Comparison of ENCODE assay signal across 24 cellular contexts in the genomic region with DNA sequence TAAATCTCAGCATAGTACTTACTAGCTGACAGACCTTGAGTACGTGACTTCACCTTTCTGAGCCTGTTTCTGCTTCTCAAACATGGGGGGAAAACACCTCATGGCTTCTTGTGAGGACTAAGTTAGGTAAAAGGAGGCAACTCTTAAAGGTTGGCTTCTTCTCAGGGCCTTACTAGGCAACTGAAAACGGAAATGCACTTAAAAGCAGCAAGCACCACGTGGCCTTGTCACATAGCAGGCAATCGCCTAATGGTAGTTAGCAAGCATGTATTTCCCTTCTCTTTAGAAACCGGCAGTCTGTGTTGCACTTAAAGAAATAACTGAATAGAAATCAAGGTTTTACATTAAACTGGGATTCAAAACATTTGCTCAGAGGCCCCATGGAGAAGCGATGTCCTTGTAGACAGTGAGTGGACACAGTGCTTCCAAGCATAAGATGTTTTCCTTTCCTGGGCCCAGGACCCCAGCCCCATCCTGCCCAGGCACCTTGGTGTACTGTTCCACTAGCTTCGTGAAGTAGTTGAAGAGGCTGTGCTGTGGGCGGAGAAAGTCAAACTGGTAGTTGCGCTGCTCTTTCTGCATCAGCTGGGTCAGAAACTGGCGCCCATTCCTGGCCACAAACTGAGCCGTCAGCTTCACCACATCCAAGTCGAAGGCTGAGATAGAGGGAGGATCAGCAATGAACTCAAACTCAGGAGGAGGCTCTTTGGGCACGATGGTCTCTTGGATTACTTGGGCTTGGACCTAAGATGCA. TPM values are rescaled to one million over a fixed set of nuclear protein-coding genes. Genes with fewer than 3 reads are reported as not detected.
DNase-seq lines count a peak whose midpoint lies in the region; ATAC-seq and TF ChIP-seq lines count a peak whose summit lies in the region.
"Had no signal": no experiment of that assay in that cellular context is flagged by ENCODE, and none has a peak within 500 bp of the region (broad histone marks: within the 10 kb centered on the region; RNA-seq: fewer than 3 reads in every experiment).

No MANE protein-coding gene starts in this region.

- no peak overlapping the region for H3K4me3 ChIP-seq in right lobe of liver
- H3K4me3 ChIP-seq in sigmoid colon = no peak overlapping the region
- H3K4me3 ChIP-seq: left lung, thyroid gland had no signal

- peaks cover 34% of the 10 kb centered on the region for H3K4me1 Mint-ChIP-seq in activated naive CD8-positive, alpha-beta T cell treated with anti-CD3 and anti-CD28 coated beads, Interleukin-2, amount 50 U/mL, for 24 hours
- peaks cover 22% of the 10 kb centered on the region for H3K4me1 Mint-ChIP-seq in activated naive CD8-positive, alpha-beta T cell treated with anti-CD3 and anti-CD28 coated beads for 36 hours
- peaks cover 11% of the 10 kb centered on the region for H3K4me1 Mint-ChIP-seq in T-helper 2 cell treated with Interferon-gamma antibody and Interleukin-4, amounts not matched to agents 5 μg/mL and 100 μg/mL, for 36 hours (ENCODE audit: low read depth)
- H3K4me1 Mint-ChIP-seq in activated T-helper 2 cell treated with anti-CD3 and anti-CD28 coated beads, Interferon-gamma antibody, Interleukin-2, Interleukin-4, amounts not matched to agents 10 μg/mL and 5 μg/mL and 100 μg/mL, durations not matched to agents 14 hours and 24 hours and 36 hours (ENCODE audit: low read depth) = peaks cover 32% of the 10 kb centered on the region

- H3K4me3 Mint-ChIP-seq in activated naive CD8-positive, alpha-beta T cell treated with anti-CD3 and anti-CD28 coated beads, Interleukin-2, amount 50 U/mL, for 24 hours = no peak overlapping the region
- no peak overlapping the region for H3K4me3 Mint-ChIP-seq in activated naive CD8-positive, alpha-beta T cell treated with anti-CD3 and anti-CD28 coated beads for 36 hours
- no peak overlapping the region for H3K4me3 Mint-ChIP-seq in T-helper 2 cell treated with Interferon-gamma antibody and Interleukin-4, amounts not matched to agents 5 μg/mL and 100 μg/mL, for 36 hours
- H3K4me3 Mint-ChIP-seq in activated T-helper 2 cell treated with anti-CD3 and anti-CD28 coated beads, Interferon-gamma antibody, Interleukin-2, Interleukin-4, amounts not matched to agents 10 μg/mL and 5 μg/mL and 100 μg/mL, durations not matched to agents 14 hours and 24 hours and 36 hours (ENCODE audit: low read depth) = no peak overlapping the region
- H3K4me3 Mint-ChIP-seq: CD8-positive, alpha-beta memory T cell; stimulated activated memory B cell treated with anti-CD40 and anti-IgM and Interleukin-4, amounts not matched to agents 10 μg/mL and 1 μg/mL and 100 μg/mL, for 72 hours had no signal

- H3K27me3 ChIP-seq in right lobe of liver (no peaks in the 10 kb centered on the region), sigmoid colon (no peaks in the 10 kb centered on the region)
- H3K27me3 ChIP-seq: left lung, thyroid gland had no signal

- H3K4me1 ChIP-seq in right lobe of liver (no peaks in the 10 kb centered on the region), sigmoid colon (peaks cover 0 to 17% (median 8%) of the 10 kb centered on the region in 4 donors)
- H3K4me1 ChIP-seq: thyroid gland had no signal

- no peak for TF ChIP-seq EP300 in sigmoid colon (IDR thresholded peaks at IDR 0.05)

- H3K36me3 ChIP-seq in right lobe of liver (peaks cover 19 to 99% (median 63%) of the 10 kb centered on the region in 4 donors), sigmoid colon (peaks cover 70 to 100% (median 81%) of the 10 kb centered on the region in 4 donors)

- H3K9me3 ChIP-seq in right lobe of liver (no peaks in the 10 kb centered on the region), sigmoid colon (no peaks in the 10 kb centered on the region)
- H3K9me3 ChIP-seq: left lung, thyroid gland had no signal

- ATAC-seq in activated naive CD8-positive, alpha-beta T cell treated with anti-CD3 and anti-CD28 coated beads, Interleukin-2, amount 50 U/mL, for 24 hours = peak; percentile 24
- ATAC-seq in right lobe of liver = no peak
- ATAC-seq: left lung; naive thymus-derived CD8-positive, alpha-beta T cell; Right ventricle myocardium inferior; stimulated activated memory B cell treated with anti-CD40 and anti-IgM and Interleukin-4, amounts not matched to agents 10 μg/mL and 1 μg/mL and 100 μg/mL, for 72 hours had no signal

- H3K9me3 Mint-ChIP-seq in activated naive CD8-positive, alpha-beta T cell treated with anti-CD3 and anti-CD28 coated beads, Interleukin-2, amount 50 U/mL, for 24 hours = no peaks in the 10 kb centered on the region
- H3K9me3 Mint-ChIP-seq in activated naive CD8-positive, alpha-beta T cell treated with anti-CD3 and anti-CD28 coated beads for 36 hours = no peaks in the 10 kb centered on the region
- H3K9me3 Mint-ChIP-seq in T-helper 2 cell treated with Interferon-gamma antibody and Interleukin-4, amounts not matched to agents 5 μg/mL and 100 μg/mL, for 36 hours = no peaks in the 10 kb centered on the region
- no peaks in the 10 kb centered on the region for H3K9me3 Mint-ChIP-seq in activated T-helper 2 cell treated with anti-CD3 and anti-CD28 coated beads, Interferon-gamma antibody, Interleukin-2, Interleukin-4, amounts not matched to agents 10 μg/mL and 5 μg/mL and 100 μg/mL, durations not matched to agents 14 hours and 24 hours and 36 hours
- H3K9me3 Mint-ChIP-seq: CD8-positive, alpha-beta memory T cell; naive thymus-derived CD8-positive, alpha-beta T cell; stimulated activated memory B cell treated with anti-CD40 and anti-IgM and Interleukin-4, amounts not matched to agents 10 μg/mL and 1 μg/mL and 100 μg/mL, for 72 hours had no signal

- 89% methylated on average over 5 of the region's 13 CpGs for WGBS in right lobe of liver (ENCODE audit: insufficient coverage, low coverage, low lambda C conversion rate, missing lambda C conversion rate)
- 92% methylated on average over 13 of the region's 13 CpGs for WGBS in sigmoid colon, 2 donors

- H3K27ac ChIP-seq in right lobe of liver (no peak overlapping the region), sigmoid colon (no peak overlapping the region)
- H3K27ac ChIP-seq: left lung, thyroid gland had no signal

- TF ChIP-seq POLR2A in right lobe of liver (IDR thresholded peaks at IDR 0.05) (no peak), sigmoid colon (IDR thresholded peaks at IDR 0.05) (no peak)

- H3K27me3 Mint-ChIP-seq in activated naive CD8-positive, alpha-beta T cell treated with anti-CD3 and anti-CD28 coated beads, Interleukin-2, amount 50 U/mL, for 24 hours = no peaks in the 10 kb centered on the region
- no peaks in the 10 kb centered on the region for H3K27me3 Mint-ChIP-seq in activated naive CD8-positive, alpha-beta T cell treated with anti-CD3 and anti-CD28 coated beads for 36 hours
- no peaks in the 10 kb centered on the region for H3K27me3 Mint-ChIP-seq in T-helper 2 cell treated with Interferon-gamma antibody and Interleukin-4, amounts not matched to agents 5 μg/mL and 100 μg/mL, for 36 hours (ENCODE audit: low read depth)
- H3K27me3 Mint-ChIP-seq in activated T-helper 2 cell treated with anti-CD3 and anti-CD28 coated beads, Interferon-gamma antibody, Interleukin-2, Interleukin-4, amounts not matched to agents 10 μg/mL and 5 μg/mL and 100 μg/mL, durations not matched to agents 14 hours and 24 hours and 36 hours (ENCODE audit: low read depth) = no peaks in the 10 kb centered on the region
- H3K27me3 Mint-ChIP-seq: CD8-positive, alpha-beta memory T cell; naive thymus-derived CD8-positive, alpha-beta T cell; stimulated activated memory B cell treated with anti-CD40 and anti-IgM and Interleukin-4, amounts not matched to agents 10 μg/mL and 1 μg/mL and 100 μg/mL, for 72 hours had no signal

- peak overlapping the region; percentile 71 for H3K27ac Mint-ChIP-seq in activated naive CD8-positive, alpha-beta T cell treated with anti-CD3 and anti-CD28 coated beads, Interleukin-2, amount 50 U/mL, for 24 hours
- no peak overlapping the region for H3K27ac Mint-ChIP-seq in activated naive CD8-positive, alpha-beta T cell treated with anti-CD3 and anti-CD28 coated beads for 36 hours
- H3K27ac Mint-ChIP-seq in T-helper 2 cell treated with Interferon-gamma antibody and Interleukin-4, amounts not matched to agents 5 μg/mL and 100 μg/mL, for 36 hours = peak overlapping the region; percentile 57
- H3K27ac Mint-ChIP-seq in activated T-helper 2 cell treated with anti-CD3 and anti-CD28 coated beads, Interferon-gamma antibody, Interleukin-2, Interleukin-4, amounts not matched to agents 10 μg/mL and 5 μg/mL and 100 μg/mL, durations not matched to agents 14 hours and 24 hours and 36 hours = peak overlapping the region; percentile 71
- H3K27ac Mint-ChIP-seq: stimulated activated memory B cell treated with anti-CD40 and anti-IgM and Interleukin-4, amounts not matched to agents 10 μg/mL and 1 μg/mL and 100 μg/mL, for 72 hours had no signal

- peaks cover 67% of the 10 kb centered on the region for H3K36me3 Mint-ChIP-seq in activated naive CD8-positive, alpha-beta T cell treated with anti-CD3 and anti-CD28 coated beads, Interleukin-2, amount 50 U/mL, for 24 hours (ENCODE audit: low read depth)
- H3K36me3 Mint-ChIP-seq in activated naive CD8-positive, alpha-beta T cell treated with anti-CD3 and anti-CD28 coated beads for 36 hours = peaks cover 40% of the 10 kb centered on the region
- H3K36me3 Mint-ChIP-seq in T-helper 2 cell treated with Interferon-gamma antibody and Interleukin-4, amounts not matched to agents 5 μg/mL and 100 μg/mL, for 36 hours (ENCODE audit: low read depth) = peaks cover 78% of the 10 kb centered on the region
- H3K36me3 Mint-ChIP-seq in activated T-helper 2 cell treated with anti-CD3 and anti-CD28 coated beads, Interferon-gamma antibody, Interleukin-2, Interleukin-4, amounts not matched to agents 10 μg/mL and 5 μg/mL and 100 μg/mL, durations not matched to agents 14 hours and 24 hours and 36 hours (ENCODE audit: low read depth) = peaks cover 89% of the 10 kb centered on the region

- intact Hi-C loops in activated T-helper 2 cell treated with anti-CD3 and anti-CD28 coated beads, Interferon-gamma antibody, Interleukin-2, Interleukin-4, amounts not matched to agents 10 μg/mL and 5 μg/mL and 100 μg/mL, durations not matched to agents 14 hours and 24 hours and 36 hours (cut with micrococcal nuclease) = no loop called here
- intact Hi-C loops in right lobe of liver (cut with DNase I) = no loop called here
- intact Hi-C loops in sigmoid colon (cut with DNase I) = no loop called here

- no peak for DNase-seq in activated naive CD8-positive, alpha-beta T cell treated with anti-CD3 and anti-CD28 coated beads, Interleukin-2, amount 50 U/mL, for 24 hours
- no peak for DNase-seq in activated naive CD8-positive, alpha-beta T cell treated with anti-CD3 and anti-CD28 coated beads for 36 hours
- DNase-seq in T-helper 2 cell treated with Interferon-gamma antibody and Interleukin-4, amounts not matched to agents 5 μg/mL and 100 μg/mL, for 36 hours (ENCODE audit: low spot score) = peak; percentile 46
- DNase-seq in activated T-helper 2 cell treated with anti-CD3 and anti-CD28 coated beads, Interferon-gamma antibody, Interleukin-2, Interleukin-4, amounts not matched to agents 10 μg/mL and 5 μg/mL and 100 μg/mL, durations not matched to agents 14 hours and 24 hours and 36 hours (ENCODE audit: low spot score) = no peak
- peak; percentile 13 to 60 for DNase-seq in stimulated activated CD4-positive, alpha-beta T cell treated with anti-CD3 and anti-CD28 coated beads, Interleukin-4, amount 100 ng/mL, for 48 hours (ENCODE audit: low read depth in 2 of 2)
- no peak for DNase-seq in right lobe of liver
- DNase-seq in sigmoid colon = no peak
- DNase-seq: activated gamma-delta T cell; CD8-positive, alpha-beta memory T cell; DMS53; effector CD4-positive, alpha-beta T cell; foreskin melanocyte; GDM1; hippocampal formation; Karpas-422; left lung; naive thymus-derived CD8-positive, alpha-beta T cell; NCI-H1092; NCI-H1930; NCI-H345; NCI-H774; thyroid gland had no signal

- TF ChIP-seq CTCF in right lobe of liver (IDR thresholded peaks at IDR 0.05) (no peak), sigmoid colon (IDR thresholded peaks at IDR 0.05) (no peak)

RNA-seq across cellular contexts. Expression of a gene that starts 12.1 kb away (rescaled TPM):
- 100 to 1,000 TPM; 243 to 244 TPM for total RNA-seq in activated naive CD8-positive, alpha-beta T cell treated with anti-CD3 and anti-CD28 coated beads for 36 hours
- total RNA-seq in activated T-helper 2 cell treated with anti-CD3 and anti-CD28 coated beads, Interferon-gamma antibody, Interleukin-2, Interleukin-4, amounts not matched to agents 10 μg/mL and 5 μg/mL and 100 μg/mL, durations not matched to agents 14 hours and 24 hours and 36 hours = 287 and 325 TPM in 2 replicates
- total RNA-seq in right lobe of liver = 10 to 100 TPM; 42.6 to 72.8 (median 66.5) TPM
- total RNA-seq in sigmoid colon = 10 to 100 TPM; 24.2 to 61.5 (median 33.5) TPM
- polyA plus RNA-seq in sigmoid colon = 10 to 100 TPM; 17.4 to 41.2 (median 21.3) TPM

RNA-seq across cellular contexts. Expression of a gene that starts 12.2 kb away (rescaled TPM):
- 1 to 10 TPM; 2.5 to 2.6 TPM for total RNA-seq in activated naive CD8-positive, alpha-beta T cell treated with anti-CD3 and anti-CD28 coated beads for 36 hours
- 3.2 and 4.3 TPM in 2 replicates for total RNA-seq in activated T-helper 2 cell treated with anti-CD3 and anti-CD28 coated beads, Interferon-gamma antibody, Interleukin-2, Interleukin-4, amounts not matched to agents 10 μg/mL and 5 μg/mL and 100 μg/mL, durations not matched to agents 14 hours and 24 hours and 36 hours
- total RNA-seq in right lobe of liver (1 to 10 TPM in 3 of 6 experiments, under 1 TPM in 3; 0.54 to 2.9 (median 0.86) TPM), sigmoid colon (1 to 10 TPM in 3 of 4 donors, under 1 TPM in 1; 0.83 to 2.0 (median 1.7) TPM)
- 1 to 10 TPM; 1.2 to 1.8 (median 1.6) TPM for polyA plus RNA-seq in sigmoid colon

RNA-seq across cellular contexts. Expression of a gene that starts 17.9 kb away (rescaled TPM):
- 10 to 100 TPM; 13.0 to 14.4 TPM for total RNA-seq in activated naive CD8-positive, alpha-beta T cell treated with anti-CD3 and anti-CD28 coated beads for 36 hours
- total RNA-seq in activated T-helper 2 cell treated with anti-CD3 and anti-CD28 coated beads, Interferon-gamma antibody, Interleukin-2, Interleukin-4, amounts not matched to agents 10 μg/mL and 5 μg/mL and 100 μg/mL, durations not matched to agents 14 hours and 24 hours and 36 hours = 26.8 and 29.4 TPM in 2 replicates
- total RNA-seq in right lobe of liver = 10 to 100 TPM in 3 of 6 experiments, 1 to 10 TPM in 3; 6.6 to 12.6 (median 10.0) TPM
- 10 to 100 TPM; 12.5 to 31.0 (median 26.8) TPM for total RNA-seq in sigmoid colon
- polyA plus RNA-seq in sigmoid colon = 10 to 100 TPM; 28.8 to 35.4 (median 29.1) TPM

RNA-seq across cellular contexts. Expression of a gene that starts 42.6 kb away (rescaled TPM):
- total RNA-seq in activated naive CD8-positive, alpha-beta T cell treated with anti-CD3 and anti-CD28 coated beads for 36 hours = 1 to 10 TPM; 3.3 to 3.9 TPM
- total RNA-seq in activated T-helper 2 cell treated with anti-CD3 and anti-CD28 coated beads, Interferon-gamma antibody, Interleukin-2, Interleukin-4, amounts not matched to agents 10 μg/mL and 5 μg/mL and 100 μg/mL, durations not matched to agents 14 hours and 24 hours and 36 hours = 17.2 and 19.3 TPM in 2 replicates
- total RNA-seq in right lobe of liver (10 to 100 TPM in 1 of 6 experiments, 1 to 10 TPM in 5; 6.2 to 10.0 (median 7.4) TPM), sigmoid colon (10 to 100 TPM; 12.2 to 21.6 (median 13.0) TPM)
- polyA plus RNA-seq in sigmoid colon = 1 to 10 TPM in 2 of 3 donors, under 1 TPM in 1; 0.92 to 7.1 (median 1.8) TPM

RNA-seq across cellular contexts. Expression of a gene that starts 52.2 kb away (rescaled TPM):
- 1 to 10 TPM; 9.1 to 9.4 TPM for total RNA-seq in activated naive CD8-positive, alpha-beta T cell treated with anti-CD3 and anti-CD28 coated beads for 36 hours
- 32.7 and 36.2 TPM in 2 replicates for total RNA-seq in activated T-helper 2 cell treated with anti-CD3 and anti-CD28 coated beads, Interferon-gamma antibody, Interleukin-2, Interleukin-4, amounts not matched to agents 10 μg/mL and 5 μg/mL and 100 μg/mL, durations not matched to agents 14 hours and 24 hours and 36 hours
- total RNA-seq in right lobe of liver = 100 to 1,000 TPM in 3 of 6 experiments, 10 to 100 TPM in 3; 42.7 to 240 (median 101) TPM
- 10 to 100 TPM in 2 of 4 donors, 1 to 10 TPM in 2; 4.7 to 12.1 (median 7.8) TPM for total RNA-seq in sigmoid colon
- polyA plus RNA-seq in sigmoid colon = 1 to 10 TPM; 2.4 to 6.3 (median 5.5) TPM

Comparison
In these comparisons a context has a peak if more than half of its experiments do, and no peak if none do; other contexts are left out.
1. DNase-seq: peak in T-helper 2 cell treated with Interferon-gamma antibody and Interleukin-4, amounts not matched to agents 5 μg/mL and 100 μg/mL, for 36 hours (single experiment) and stimulated activated CD4-positive, alpha-beta T cell treated with anti-CD3 and anti-CD28 coated beads, Interleukin-4, amount 100 ng/mL, for 48 hours (2 of 2); none in activated naive CD8-positive, alpha-beta T cell treated with anti-CD3 and anti-CD28 coated beads, Interleukin-2, amount 50 U/mL, for 24 hours (single experiment), activated naive CD8-positive, alpha-beta T cell treated with anti-CD3 and anti-CD28 coated beads for 36 hours (single experiment), activated T-helper 2 cell treated with anti-CD3 and anti-CD28 coated beads, Interferon-gamma antibody, Interleukin-2, Interleukin-4, amounts not matched to agents 10 μg/mL and 5 μg/mL and 100 μg/mL, durations not matched to agents 14 hours and 24 hours and 36 hours (single experiment), right lobe of liver (0 of 3) and sigmoid colon (single experiment).